In the genomic region with DNA sequence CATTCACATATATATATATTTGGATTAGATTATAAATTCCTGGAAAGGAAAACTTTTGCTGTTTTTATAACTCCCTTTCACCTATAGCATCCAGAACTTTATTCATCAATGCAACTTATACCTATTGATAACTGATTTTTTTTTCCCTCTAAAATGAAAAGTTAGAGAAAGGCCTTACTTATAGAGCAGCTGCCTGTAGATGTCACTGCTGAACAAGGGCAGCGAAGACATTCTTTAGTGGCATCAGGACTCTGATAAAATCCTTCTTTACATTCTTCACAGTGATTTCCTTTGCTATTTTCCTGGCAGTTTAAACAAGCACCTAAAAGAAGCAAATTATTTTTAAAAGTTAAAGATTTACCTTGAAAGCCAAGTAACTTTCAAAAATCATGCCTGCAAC, we compare ENCODE assay signal across 13 cellular contexts. TPM values are rescaled to one million over a fixed set of nuclear protein-coding genes. Genes with fewer than 3 reads are reported as not detected.
DNase-seq lines count a peak whose midpoint lies in the region; ATAC-seq, FAIRE-seq and TF ChIP-seq lines count a peak whose summit lies in the region.
"Had no signal": no experiment of that assay in that cellular context is flagged by ENCODE, and none has a peak within 500 bp of the region (broad histone marks: within the 10 kb centered on the region; RNA-seq: fewer than 3 reads in every experiment).

No MANE protein-coding gene starts in this region.

- H3K4me1 ChIP-seq in DND-41 (ENCODE audit: insufficient read depth, low read length) (no peaks in the 10 kb centered on the region), Karpas-422 (ENCODE audit: low read length) (peaks cover 9% of the 10 kb centered on the region), astrocyte (ENCODE audit: insufficient read depth, low read length) (peaks cover 10% of the 10 kb centered on the region), mesendoderm (ENCODE audit: control insufficient read depth, low read depth, low read length) (no peaks in the 10 kb centered on the region), aorta (ENCODE audit: control insufficient read depth in 1 of 2, insufficient read depth in 2 of 2, low read length in 2 of 2) (no peaks in the 10 kb centered on the region), gastrocnemius medialis (no peaks in the 10 kb centered on the region)
- H3K4me1 ChIP-seq: testis had no signal

- peaks cover 21% of the 10 kb centered on the region for H3K4me1 Mint-ChIP-seq in astrocyte (ENCODE audit: low read depth, unreplicated experiment)
- H3K4me1 Mint-ChIP-seq: activated B cell treated with CpG ODN at 0.5 μM for 24 hours, IgD-negative memory B cell had no signal

- H3K79me1 ChIP-seq in mesendoderm (ENCODE audit: low read length) = no peaks in the 10 kb centered on the region

- no peak overlapping the region for H2AK5ac ChIP-seq in mesendoderm (ENCODE audit: low read length)

- H3K9me3 ChIP-seq in DND-41 (ENCODE audit: insufficient read depth, low read length, severe bottlenecking) = no peaks in the 10 kb centered on the region
- no peaks in the 10 kb centered on the region for H3K9me3 ChIP-seq in Karpas-422 (ENCODE audit: low read length)
- no peaks in the 10 kb centered on the region for H3K9me3 ChIP-seq in astrocyte (ENCODE audit: insufficient read depth, low read depth, low read length)
- H3K9me3 ChIP-seq in MG63 = no peaks in the 10 kb centered on the region
- no peaks in the 10 kb centered on the region for H3K9me3 ChIP-seq in aorta (ENCODE audit: control insufficient read depth, low read length)
- H3K9me3 ChIP-seq in gastrocnemius medialis = no peaks in the 10 kb centered on the region
- H3K9me3 ChIP-seq: testis had no signal

- DNase-seq in DND-41 (no peak), Karpas-422 (no peak), astrocyte (ENCODE audit: low read depth) (no peak), mesendoderm (peak; percentile 52), MG63 (no peak), aorta (no peak), gastrocnemius medialis (no peak)
- DNase-seq: activated B cell treated with CpG ODN at 0.5 μM for 24 hours; activated naive CD4-positive, alpha-beta T cell treated with Interleukin-2 at 50 U/mL for 16 hours; GF-D8; testis had no signal

- H4K5ac ChIP-seq in mesendoderm (ENCODE audit: low read length) = no peak overlapping the region

- H3K18ac ChIP-seq in mesendoderm (ENCODE audit: low read length) = no peak overlapping the region

- H3K27ac Mint-ChIP-seq in astrocyte (ENCODE audit: unreplicated experiment) = no peak overlapping the region
- H3K27ac Mint-ChIP-seq: activated B cell treated with CpG ODN at 0.5 μM for 24 hours, IgD-negative memory B cell had no signal

- H3K27me3 Mint-ChIP-seq in astrocyte (ENCODE audit: low read depth, unreplicated experiment) = no peaks in the 10 kb centered on the region
- H3K27me3 Mint-ChIP-seq: activated B cell treated with CpG ODN at 0.5 μM for 24 hours, IgD-negative memory B cell had no signal

- H3K36me3 Mint-ChIP-seq in astrocyte (ENCODE audit: low read depth, unreplicated experiment) = no peaks in the 10 kb centered on the region

- H4K8ac ChIP-seq in mesendoderm (ENCODE audit: low read depth, low read length) = no peak overlapping the region

- H3K9me2 ChIP-seq in Karpas-422 (replicated peaks; ENCODE audit: insufficient read depth, low read length) = no peaks in the 10 kb centered on the region

- intact Hi-C loops in aorta (cut with DNase I) = no loop called here
- intact Hi-C loops in gastrocnemius medialis (cut with DNase I; ENCODE audit: low total_unique reads) = no loop called here

- H3K4me2 ChIP-seq in DND-41 (ENCODE audit: insufficient read depth, low read length) (no peak overlapping the region), Karpas-422 (ENCODE audit: low read depth, low read length, poor library complexity, severe bottlenecking) (no peak overlapping the region), astrocyte (ENCODE audit: low read length) (no peak overlapping the region), mesendoderm (ENCODE audit: low read length) (no peak overlapping the region)

- H3K4me3 ChIP-seq in DND-41 (ENCODE audit: low read depth in 1 of 2, low read length in 2 of 2) = no peak overlapping the region
- no peak overlapping the region for H3K4me3 ChIP-seq in Karpas-422 (ENCODE audit: low read length)
- H3K4me3 ChIP-seq in astrocyte (ENCODE audit: insufficient read depth, low read depth, low read length) = no peak overlapping the region
- H3K4me3 ChIP-seq in mesendoderm (ENCODE audit: low read length) = no peak overlapping the region
- H3K4me3 ChIP-seq in MG63 = no peak overlapping the region
- no peak overlapping the region for H3K4me3 ChIP-seq in aorta (ENCODE audit: low read length in 2 of 2)
- no peak overlapping the region for H3K4me3 ChIP-seq in gastrocnemius medialis
- H3K4me3 ChIP-seq: testis had no signal

- no peak overlapping the region for H3K23ac ChIP-seq in mesendoderm (ENCODE audit: low read length)

- H4K20me1 ChIP-seq in DND-41 (ENCODE audit: insufficient read depth, low read length) (no peaks in the 10 kb centered on the region), Karpas-422 (ENCODE audit: insufficient read depth, low read depth, low read length) (no peaks in the 10 kb centered on the region), astrocyte (ENCODE audit: insufficient read depth, low read length) (no peaks in the 10 kb centered on the region)

- H3K36me3 ChIP-seq in DND-41 (ENCODE audit: insufficient read depth, low read length) (peaks cover 23% of the 10 kb centered on the region; the same call in 1 of the 2 replicates), Karpas-422 (ENCODE audit: insufficient read depth, low read length) (peaks cover 74% of the 10 kb centered on the region), astrocyte (ENCODE audit: insufficient read depth, low read length) (no peaks in the 10 kb centered on the region), mesendoderm (ENCODE audit: control insufficient read depth, insufficient read depth, low read length) (no peaks in the 10 kb centered on the region), MG63 (no peaks in the 10 kb centered on the region), aorta (ENCODE audit: control insufficient read depth in 1 of 2, insufficient read depth in 2 of 2, low read length in 1 of 2) (peaks cover 0 to 3% of the 10 kb centered on the region in 2 donors), gastrocnemius medialis (no peaks in the 10 kb centered on the region)

- H3K27me3 ChIP-seq in DND-41 (ENCODE audit: insufficient read depth, low read length, poor library complexity) (no peaks in the 10 kb centered on the region), Karpas-422 (ENCODE audit: low read length) (no peaks in the 10 kb centered on the region), astrocyte (ENCODE audit: insufficient read depth, low read length) (no peaks in the 10 kb centered on the region), mesendoderm (ENCODE audit: insufficient read depth, low read length, poor library complexity) (no peaks in the 10 kb centered on the region), MG63 (no peaks in the 10 kb centered on the region), aorta (ENCODE audit: control insufficient read depth in 1 of 2, insufficient read depth in 2 of 2, low read length in 1 of 2) (no peaks in the 10 kb centered on the region), gastrocnemius medialis (no peaks in the 10 kb centered on the region)
- H3K27me3 ChIP-seq: testis had no signal

- no peak for ATAC-seq in DND-41 (ENCODE audit: insufficient read depth, low read depth)
- no peak for ATAC-seq in aorta (ENCODE audit: low FRiP score)
- no peak for ATAC-seq in GM21360 (IDR thresholded peaks at IDR 0.05; ENCODE audit: unreplicated experiment)
- ATAC-seq in gastrocnemius medialis = no peak

- H2BK15ac ChIP-seq in mesendoderm (replicated peaks; ENCODE audit: low read depth) = no peak overlapping the region

- H3K9me3 Mint-ChIP-seq in astrocyte (ENCODE audit: unreplicated experiment) = no peaks in the 10 kb centered on the region
- H3K9me3 Mint-ChIP-seq: activated B cell treated with CpG ODN at 0.5 μM for 24 hours, IgD-negative memory B cell had no signal

- no peak overlapping the region for H3K4ac ChIP-seq in mesendoderm (ENCODE audit: low read depth, low read length)

- H3K27ac ChIP-seq in DND-41 (ENCODE audit: low read length) (no peak overlapping the region), Karpas-422 (ENCODE audit: low read length) (peak overlapping the region; percentile 41), astrocyte (ENCODE audit: low read depth, low read length) (no peak overlapping the region), mesendoderm (ENCODE audit: low read depth, low read length) (no peak overlapping the region), aorta (ENCODE audit: low read depth in 1 of 2, low read length in 2 of 2) (no peak overlapping the region), gastrocnemius medialis (no peak overlapping the region)
- H3K27ac ChIP-seq: testis had no signal

- H2AFZ ChIP-seq in DND-41 (ENCODE audit: low read depth, low read length) (no peak overlapping the region), Karpas-422 (ENCODE audit: low read length) (no peak overlapping the region), astrocyte (ENCODE audit: low read depth, low read length) (no peak overlapping the region)

- TF ChIP-seq POLR2A in gastrocnemius medialis (IDR thresholded peaks at IDR 0.05) = no peak

- no peak overlapping the region for H2BK120ac ChIP-seq in mesendoderm (ENCODE audit: low read depth, low read length)

- no peak overlapping the region for H3K4me3 Mint-ChIP-seq in astrocyte (ENCODE audit: unreplicated experiment)
- H3K4me3 Mint-ChIP-seq: activated B cell treated with CpG ODN at 0.5 μM for 24 hours, IgD-negative memory B cell had no signal

- H2BK5ac ChIP-seq in mesendoderm (ENCODE audit: low read length) = no peak overlapping the region

- H3K79me2 ChIP-seq in DND-41 (ENCODE audit: insufficient read depth, low read length) = no peaks in the 10 kb centered on the region
- H3K79me2 ChIP-seq in Karpas-422 (ENCODE audit: low read length) = peaks cover 79% of the 10 kb centered on the region
- no peaks in the 10 kb centered on the region for H3K79me2 ChIP-seq in astrocyte (ENCODE audit: insufficient read depth, low read length)
- no peaks in the 10 kb centered on the region for H3K79me2 ChIP-seq in mesendoderm (ENCODE audit: control insufficient read depth, insufficient read depth, low read length)

- no CpG with 5 or more reads among the region's 1 CpG for WGBS in mesendoderm (ENCODE audit: extremely low coverage, insufficient coverage, low lambda C conversion rate)
- 95 to 99% methylated on average over 1 of the region's 1 CpG for WGBS in aorta, 2 donors

- TF ChIP-seq CTCF in DND-41 (IDR thresholded peaks at IDR 0.05; ENCODE audit: borderline replicate concordance, extremely low read depth, low read length, poor library complexity, severe bottlenecking) = peak; percentile 41
- TF ChIP-seq CTCF in astrocyte (IDR thresholded peaks at IDR 0.05; ENCODE audit: insufficient read depth, low read depth, low read length) = peak; percentile 26
- TF ChIP-seq CTCF in gastrocnemius medialis (IDR thresholded peaks at IDR 0.05 in 4 of 5, conservative IDR thresholded peaks at IDR 0.05 in 1 of 5) = no peak

- no peak overlapping the region for H3K56ac ChIP-seq in mesendoderm (ENCODE audit: low read length)

- H3K9ac ChIP-seq in DND-41 (ENCODE audit: low read depth, low read length) (no peak overlapping the region), Karpas-422 (ENCODE audit: low read length) (no peak overlapping the region), astrocyte (ENCODE audit: low read length) (no peak overlapping the region), mesendoderm (ENCODE audit: low read length) (no peak overlapping the region)

- in situ Hi-C loops in gastrocnemius medialis (cut with MboI; ENCODE audit: low sequenced_read_pairs in 4 of 4) = no loop called here

- no peak for FAIRE-seq in astrocyte (lab: Jason Lieb, UNC)

RNA-seq across cellular contexts. Expression of a gene that starts 32.3 kb away (rescaled TPM):
- total RNA-seq in Karpas-422 (2014; rRNA removed; shearing (Covaris generic); ENCODE audit: low replicate concordance) = 48.4 and 68.8 TPM in 2 replicates
- total RNA-seq in astrocyte (26.6 and 36.3 TPM in 2 replicates), aorta (10 to 100 TPM; 54.9 to 77.7 TPM), gastrocnemius medialis (10 to 100 TPM; 57.4 to 86.3 (median 70.3) TPM)
- polyA plus RNA-seq in mesendoderm (2013, experiment 1 of 2) = 20.0 TPM
- 20.2 TPM for polyA plus RNA-seq in mesendoderm (2013, experiment 2 of 2)
- total RNA-seq in MG63 (2014; rRNA removed; shearing (Covaris generic); ENCODE audit: low replicate concordance) = 30.4 and 53.2 TPM in 2 replicates
- 100 to 1,000 TPM in 1 of 2 donors, 10 to 100 TPM in 1; 37.1 to 106 TPM for polyA plus RNA-seq in aorta

Comparison
In these comparisons a context has a peak if more than half of its experiments do, and no peak if none do; other contexts are left out.
1. CTCF ChIP-seq: peak in DND-41 (single experiment) and astrocyte (single experiment); none in gastrocnemius medialis (0 of 5).